8 cellular contexts compared by ENCODE assay signal in the genomic region with DNA sequence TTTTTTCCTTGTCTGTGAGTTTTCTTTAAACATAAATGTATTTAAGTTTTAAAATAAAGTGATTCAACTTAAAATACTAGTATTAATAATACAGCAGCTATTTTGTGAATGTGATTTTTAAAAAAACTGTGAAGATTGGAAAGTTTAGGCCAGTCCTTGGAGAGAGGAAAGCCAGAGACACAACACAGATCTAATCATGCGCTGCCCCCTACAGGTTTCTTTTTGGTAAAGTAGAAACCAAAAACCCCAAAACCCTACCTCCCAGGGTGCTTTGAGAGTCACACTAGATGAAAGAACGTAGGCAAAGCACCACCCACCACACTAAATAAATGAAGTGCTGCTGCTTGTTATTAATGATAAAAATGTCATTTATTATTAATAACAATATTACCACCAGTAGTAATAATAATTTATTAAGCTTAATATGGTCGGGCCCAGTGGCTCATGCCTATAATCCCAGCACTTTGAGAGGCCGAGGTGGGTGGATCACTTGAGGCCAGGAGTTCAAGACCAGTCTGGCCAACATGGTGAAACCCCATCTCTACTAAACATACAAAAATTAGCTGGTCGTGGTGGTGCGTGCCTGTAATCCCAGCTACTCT. TPM values are rescaled to one million over a fixed set of nuclear protein-coding genes. Genes with fewer than 3 reads are reported as not detected.
DNase-seq lines count a peak whose midpoint lies in the region; ATAC-seq, FAIRE-seq and TF ChIP-seq lines count a peak whose summit lies in the region.

No MANE protein-coding gene starts in this region.

- peak; percentile 47 for ATAC-seq in lung (ENCODE audit: insufficient read depth, low FRiP score)

- WGBS in lung, 2 donors = 71 to 73% methylated on average over 6 of the region's 6 CpGs

- no peak overlapping the region for H3K4me3 ChIP-seq in colonic mucosa
- no peak overlapping the region for H3K4me3 ChIP-seq in lung

- intact Hi-C loops in colonic mucosa (cut with DNase I) = loop anchor here (2.0 kb wide), 1 partner anchor 236 kb away; no protein-coding TSS in a partner anchor

- H3K9me3 ChIP-seq in colonic mucosa (no peaks in the 10 kb centered on the region), lung (ENCODE audit: control insufficient read depth in 2 of 2, insufficient read depth in 1 of 2, low read length in 1 of 2) (no peaks in the 10 kb centered on the region)

- H3K27me3 ChIP-seq in colonic mucosa = no peaks in the 10 kb centered on the region
- no peaks in the 10 kb centered on the region for H3K27me3 ChIP-seq in lung (ENCODE audit: control insufficient read depth, insufficient read depth)

- H3K36me3 ChIP-seq in colonic mucosa (peaks cover 9% of the 10 kb centered on the region), lung (ENCODE audit: control insufficient read depth in 2 of 2, insufficient read depth in 2 of 2, low read length in 2 of 2) (peaks cover 13 to 17% of the 10 kb centered on the region in 2 donors)

- DNase-seq in activated naive CD4-positive, alpha-beta T cell treated with Interleukin-2 at 50 U/mL for 16 hours = peak; percentile 37
- no peak for DNase-seq in activated naive CD4-positive, alpha-beta T cell (lab: John Stamatoyannopoulos, UW)
- DNase-seq in NCI-H1930 (lab: John Stamatoyannopoulos, UW) (peak; percentile 36 to 52), colonic mucosa (peak; percentile 73), lung (ENCODE audit: low spot score) (peak; percentile 61), islet precursor cell (no peak)
- DNase-seq in stimulated activated CD8-positive, alpha-beta memory T cell treated with anti-CD3 and anti-CD28 coated beads, Interleukin-7, amount 100 ng/mL, for 24 hours (ENCODE audit: low read depth) = peak; percentile 22

- no peak overlapping the region for H3K27ac ChIP-seq in colonic mucosa
- no peak overlapping the region for H3K27ac ChIP-seq in lung (ENCODE audit: low read depth in 1 of 2, low read length in 1 of 2)

- peak; percentile 49 for TF ChIP-seq CTCF in colonic mucosa (IDR thresholded peaks at IDR 0.05)
- TF ChIP-seq CTCF in lung (IDR thresholded peaks at IDR 0.05; ENCODE audit: control extremely low read depth, extremely low read depth) = peak; percentile 31

- H3K4me1 ChIP-seq in colonic mucosa (no peaks in the 10 kb centered on the region), lung (ENCODE audit: control insufficient read depth in 2 of 2, insufficient read depth in 2 of 2, low read length in 2 of 2) (peaks cover 0 to 10% of the 10 kb centered on the region in 2 donors)

- peak; percentile 56 for FAIRE-seq in TTC549 (lab: Jason Lieb, UNC)

- H3K9ac ChIP-seq in colonic mucosa (ENCODE audit: low read depth in 2 of 2, low read length in 2 of 2) = no peak overlapping the region

RNA-seq across cellular contexts. Expression of a gene that starts 33.7 kb away (rescaled TPM):
- 10 to 100 TPM in 1 of 2 donors, 1 to 10 TPM in 1; 6.0 to 11.1 TPM for total RNA-seq in colonic mucosa
- 10 to 100 TPM in 1 of 2 donors, 1 to 10 TPM in 1; 7.8 to 21.1 TPM for total RNA-seq in lung
- 10 to 100 TPM in 1 of 2 donors, 1 to 10 TPM in 1; 7.9 to 20.9 TPM for polyA plus RNA-seq in lung

Comparison
In these comparisons a context has a peak if more than half of its experiments do, and no peak if none do; other contexts are left out.
1. DNase-seq: peak in activated naive CD4-positive, alpha-beta T cell treated with Interleukin-2 at 50 U/mL for 16 hours (single experiment), NCI-H1930 (2 of 2), colonic mucosa (single experiment), lung (single experiment) and stimulated activated CD8-positive, alpha-beta memory T cell treated with anti-CD3 and anti-CD28 coated beads, Interleukin-7, amount 100 ng/mL, for 24 hours (single experiment); none in activated naive CD4-positive, alpha-beta T cell (0 of 4) and islet precursor cell (single experiment).